24 cellular contexts compared by ENCODE assay signal in the genomic region with DNA sequence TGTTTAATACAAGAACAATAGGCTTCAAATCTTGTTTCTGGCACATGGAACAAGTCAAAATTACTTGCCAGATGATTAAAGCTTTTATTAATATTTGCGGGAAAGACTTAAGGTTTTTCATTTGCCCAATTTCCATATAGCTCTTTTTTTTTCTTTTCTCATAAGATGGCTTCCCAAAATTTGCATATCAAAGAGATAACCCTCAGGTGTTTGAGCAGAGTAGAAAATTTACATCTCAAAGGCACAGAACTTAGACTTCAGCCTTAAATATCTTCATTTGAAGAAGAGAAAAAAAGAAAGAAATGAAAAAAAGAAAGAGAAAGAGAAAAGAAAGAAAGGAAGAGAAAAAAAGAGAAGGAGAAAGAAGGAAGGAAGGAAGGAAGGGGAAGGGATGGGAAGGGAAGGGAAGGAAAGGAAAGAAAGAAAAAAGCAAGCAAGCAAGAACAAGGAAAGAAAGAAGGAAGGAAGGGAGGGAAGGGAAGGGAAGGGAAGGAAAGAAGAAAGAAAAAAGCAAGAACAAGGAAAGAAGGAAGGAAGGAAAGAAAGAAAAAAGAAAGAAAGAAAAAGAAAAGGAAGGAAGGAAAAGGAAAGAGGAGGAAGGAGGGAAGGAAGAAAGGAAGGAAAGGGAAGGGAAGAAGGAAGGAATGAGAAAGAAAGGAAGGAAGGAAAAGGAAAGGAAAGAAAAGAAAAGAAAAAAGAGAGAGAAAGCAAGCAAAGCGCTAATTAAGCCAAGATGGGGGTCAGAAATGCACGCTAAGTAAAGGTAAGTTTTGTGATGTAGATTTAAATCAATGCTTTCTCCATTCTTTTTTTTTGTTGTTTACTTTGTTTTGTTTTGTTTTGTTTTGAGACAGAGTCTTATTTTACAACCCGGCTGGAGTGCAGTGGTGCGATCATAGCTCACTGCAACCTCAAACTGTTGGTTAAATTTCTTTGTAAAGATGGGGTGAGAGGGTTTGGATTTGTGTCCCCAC. TPM values are rescaled to one million over a fixed set of nuclear protein-coding genes. Genes with fewer than 3 reads are reported as not detected.
DNase-seq lines count a peak whose midpoint lies in the region; ATAC-seq and TF ChIP-seq lines count a peak whose summit lies in the region.
"Had no signal": no experiment of that assay in that cellular context is flagged by ENCODE, and none has a peak within 500 bp of the region (broad histone marks: within the 10 kb centered on the region; RNA-seq: fewer than 3 reads in every experiment).

No MANE protein-coding gene starts in this region.

- 0 out of 2 replicates have a peak, but pooled peaks cover 7% of the 10 kb centered on the region for H3F3A ChIP-seq in SU-DHL-6 (ENCODE audit: insufficient read depth)

- no peak overlapping the region for H2AFZ ChIP-seq in SU-DHL-6 (ENCODE audit: low read depth, low read length, severe bottlenecking)

- H3K36me3 ChIP-seq in SU-DHL-6 (ENCODE audit: low read length) (no peaks in the 10 kb centered on the region), mesendoderm (ENCODE audit: control insufficient read depth, insufficient read depth, low read length) (no peaks in the 10 kb centered on the region)
- H3K36me3 ChIP-seq: esophagus muscularis mucosa had no signal

- no peak overlapping the region for H4K5ac ChIP-seq in mesendoderm (ENCODE audit: low read length)

- H3K4me3 ChIP-seq in SU-DHL-6 (ENCODE audit: insufficient read depth, low read length, poor library complexity, severe bottlenecking) (no peak overlapping the region), mesendoderm (ENCODE audit: low read length) (no peak overlapping the region)
- H3K4me3 ChIP-seq: body of pancreas, esophagus muscularis mucosa had no signal

- no peak overlapping the region for H4K8ac ChIP-seq in mesendoderm (ENCODE audit: low read depth, low read length)

- H2BK120ac ChIP-seq in mesendoderm (ENCODE audit: low read depth, low read length), result no peak overlapping the region

- H3K4me2 ChIP-seq in SU-DHL-6 (ENCODE audit: low read depth, low read length, poor library complexity, severe bottlenecking) (peak overlapping the region; percentile 31), mesendoderm (ENCODE audit: low read length) (no peak overlapping the region)

- no peak for DNase-seq in natural killer cell
- no peak for DNase-seq in natural killer cell treated with Interleukin-12 subunit alpha and Interleukin-12 subunit beta and Interleukin-15 and Interleukin-18, amount 100 ng/mL, for 72 hours (ENCODE audit: low spot score)
- peak; percentile 60 for DNase-seq in mesendoderm
- no peak for DNase-seq in GM10248 (ENCODE audit: extremely low spot score)
- no peak for DNase-seq in KG1 (lab: John Stamatoyannopoulos, UW)
- DNase-seq in occipital lobe (lab: John Stamatoyannopoulos, UW), result no peak
- no peak for DNase-seq in NCI-H2029 treated with DMSO at 0.1 percent for 48 hours (lab: John Stamatoyannopoulos, UW)
- DNase-seq: activated CD4-positive, alpha-beta T cell treated with anti-CD3 and anti-CD28 coated beads for 36 hours; activated CD8-positive, alpha-beta memory T cell treated with anti-CD3 and anti-CD28 coated beads, Interleukin-2, amount 10 ng/mL, durations not matched to agents 7 days and 5 days; body of pancreas; effector memory CD4-positive, alpha-beta T cell; left cardiac atrium; NCI-H146; NCI-H774; PC-3; SHP77; stimulated activated CD4-positive, alpha-beta T cell treated with anti-CD3 and anti-CD28 coated beads, Interleukin-4, amount 100 ng/mL, for 24 hours had no signal

- no peak overlapping the region for H3K9ac ChIP-seq in SU-DHL-6 (ENCODE audit: low read length)
- no peak overlapping the region for H3K9ac ChIP-seq in mesendoderm (ENCODE audit: low read length)

- H3K4me3 Mint-ChIP-seq in natural killer cell, result no peak overlapping the region
- H3K4me3 Mint-ChIP-seq in natural killer cell treated with Interleukin-12 subunit alpha and Interleukin-12 subunit beta and Interleukin-15 and Interleukin-18, amount 100 ng/mL, for 72 hours, result no peak overlapping the region
- H3K4me3 Mint-ChIP-seq: activated CD4-positive, alpha-beta T cell treated with anti-CD3 and anti-CD28 coated beads for 36 hours; activated CD8-positive, alpha-beta memory T cell treated with anti-CD3 and anti-CD28 coated beads, Interleukin-2, amount 10 ng/mL, durations not matched to agents 7 days and 5 days had no signal

- intact Hi-C loops in natural killer cell (cut with micrococcal nuclease), result no loop called here

- no peaks in the 10 kb centered on the region for H3K9me3 ChIP-seq in SU-DHL-6 (ENCODE audit: insufficient read depth, low read length)
- H3K9me3 ChIP-seq: body of pancreas, esophagus muscularis mucosa had no signal

- H3K79me2 ChIP-seq in SU-DHL-6 (ENCODE audit: insufficient read depth, low read length) (no peaks in the 10 kb centered on the region), mesendoderm (ENCODE audit: control insufficient read depth, insufficient read depth, low read length) (no peaks in the 10 kb centered on the region)

- CTCF ChIA-PET in GM10248 (lab: Yijun Ruan, JAX), result interaction anchor here (0.8 to 2.9 kb wide), 9 partner anchors 11 to 90 kb away, joined by 3 to 10 read pairs (median 5); a partner anchor contains a TSS

- no peak overlapping the region for H3K18ac ChIP-seq in mesendoderm (ENCODE audit: low read length)

- no peaks in the 10 kb centered on the region for H3K27me3 ChIP-seq in SU-DHL-6 (ENCODE audit: low read length)
- no peaks in the 10 kb centered on the region for H3K27me3 ChIP-seq in mesendoderm (ENCODE audit: insufficient read depth, low read length, poor library complexity)
- H3K27me3 ChIP-seq: body of pancreas had no signal

- no peaks in the 10 kb centered on the region for H3K4me1 ChIP-seq in mesendoderm (ENCODE audit: control insufficient read depth, low read depth, low read length)
- H3K4me1 ChIP-seq: body of pancreas had no signal

- no peak overlapping the region for H3K4ac ChIP-seq in mesendoderm (ENCODE audit: low read depth, low read length)

- POLR2A ChIA-PET in GM10248 (lab: Yijun Ruan, JAX), result no interaction called here

- H2BK15ac ChIP-seq in mesendoderm (replicated peaks; ENCODE audit: low read depth), result peak overlapping the region; percentile 9

- H3K27ac Mint-ChIP-seq in natural killer cell, result peak overlapping the region; percentile 21 to 23
- no peak overlapping the region for H3K27ac Mint-ChIP-seq in natural killer cell treated with Interleukin-12 subunit alpha and Interleukin-12 subunit beta and Interleukin-15 and Interleukin-18, amount 100 ng/mL, for 72 hours
- H3K27ac Mint-ChIP-seq: activated CD4-positive, alpha-beta T cell treated with anti-CD3 and anti-CD28 coated beads for 36 hours; activated CD8-positive, alpha-beta memory T cell treated with anti-CD3 and anti-CD28 coated beads, Interleukin-2, amount 10 ng/mL, durations not matched to agents 7 days and 5 days; activated T-helper 2 cell treated with anti-CD3 and anti-CD28 coated beads, Interferon-gamma antibody, Interleukin-2, Interleukin-4, amounts not matched to agents 10 μg/mL and 5 μg/mL and 100 μg/mL, durations not matched to agents 14 hours and 24 hours and 36 hours had no signal

- ATAC-seq in natural killer cell, result no peak
- ATAC-seq in natural killer cell treated with Interleukin-12 subunit alpha and Interleukin-12 subunit beta and Interleukin-15 and Interleukin-18, amount 100 ng/mL, for 72 hours, result no peak
- ATAC-seq: activated CD4-positive, alpha-beta T cell treated with anti-CD3 and anti-CD28 coated beads for 36 hours; activated CD8-positive, alpha-beta memory T cell treated with anti-CD3 and anti-CD28 coated beads, Interleukin-2, amount 10 ng/mL, durations not matched to agents 7 days and 5 days; body of pancreas; left cardiac atrium; PC-3 had no signal

- no peak overlapping the region for H2AK5ac ChIP-seq in mesendoderm (ENCODE audit: low read length)

- no peaks in the 10 kb centered on the region for H3K9me3 Mint-ChIP-seq in natural killer cell
- no peaks in the 10 kb centered on the region for H3K9me3 Mint-ChIP-seq in natural killer cell treated with Interleukin-12 subunit alpha and Interleukin-12 subunit beta and Interleukin-15 and Interleukin-18, amount 100 ng/mL, for 72 hours
- H3K9me3 Mint-ChIP-seq: activated T-helper 2 cell treated with anti-CD3 and anti-CD28 coated beads, Interferon-gamma antibody, Interleukin-2, Interleukin-4, amounts not matched to agents 10 μg/mL and 5 μg/mL and 100 μg/mL, durations not matched to agents 14 hours and 24 hours and 36 hours had no signal

- H3K56ac ChIP-seq in mesendoderm (ENCODE audit: low read length), result no peak overlapping the region

- H3K36me3 Mint-ChIP-seq in natural killer cell, result no peaks in the 10 kb centered on the region
- H3K36me3 Mint-ChIP-seq in natural killer cell treated with Interleukin-12 subunit alpha and Interleukin-12 subunit beta and Interleukin-15 and Interleukin-18, amount 100 ng/mL, for 72 hours, result no peaks in the 10 kb centered on the region

- no peaks in the 10 kb centered on the region for H3K9me2 ChIP-seq in SU-DHL-6 (replicated peaks; ENCODE audit: insufficient read depth, low read length)

- no peaks in the 10 kb centered on the region for H3K27me3 Mint-ChIP-seq in natural killer cell (ENCODE audit: low read depth in 2 of 2)
- H3K27me3 Mint-ChIP-seq in natural killer cell treated with Interleukin-12 subunit alpha and Interleukin-12 subunit beta and Interleukin-15 and Interleukin-18, amount 100 ng/mL, for 72 hours, result no peaks in the 10 kb centered on the region
- H3K27me3 Mint-ChIP-seq: activated CD4-positive, alpha-beta T cell treated with anti-CD3 and anti-CD28 coated beads for 36 hours had no signal

- H4K20me1 ChIP-seq in SU-DHL-6 (ENCODE audit: low read depth, low read length), result no peaks in the 10 kb centered on the region

- H2BK5ac ChIP-seq in mesendoderm (ENCODE audit: low read length), result no peak overlapping the region

- no peak overlapping the region for H3K23ac ChIP-seq in mesendoderm (ENCODE audit: low read length)

- H3K4me1 Mint-ChIP-seq in natural killer cell, result peaks cover 36 to 42% of the 10 kb centered on the region in 2 donors
- H3K4me1 Mint-ChIP-seq in natural killer cell treated with Interleukin-12 subunit alpha and Interleukin-12 subunit beta and Interleukin-15 and Interleukin-18, amount 100 ng/mL, for 72 hours (ENCODE audit: low read depth in 2 of 2), result peaks cover 14 to 23% of the 10 kb centered on the region in 2 donors

- no CpG with 5 or more reads among the region's 5 CpGs for WGBS in mesendoderm (ENCODE audit: extremely low coverage, insufficient coverage, low lambda C conversion rate)

- no peaks in the 10 kb centered on the region for H3K79me1 ChIP-seq in mesendoderm (ENCODE audit: low read length)

- TF ChIP-seq CTCF in natural killer cell (IDR thresholded peaks at IDR 0.05) (peak; percentile 11), SU-DHL-6 (IDR thresholded peaks at IDR 0.05; ENCODE audit: insufficient read depth, low read length, poor library complexity, severe bottlenecking) (no peak), GM10248 (IDR thresholded peaks at IDR 0.05; ENCODE audit: control extremely low read depth, extremely low read depth, low read depth, missing control alignments) (no peak)

- H3K27ac ChIP-seq in SU-DHL-6 (ENCODE audit: low read depth, low read length) (0 out of 2 replicates have a peak overlapping the region, but pooled peaks have one; percentile 0), mesendoderm (ENCODE audit: low read depth, low read length) (no peak overlapping the region)
- H3K27ac ChIP-seq: body of pancreas, C4-2B had no signal

RNA-seq across cellular contexts. Expression of a gene that starts 20.2 kb away (rescaled TPM):
- total RNA-seq in natural killer cell (100 to 1,000 TPM in 1 of 3 donors, 10 to 100 TPM in 2; 64.0 to 165 (median 93.6) TPM), occipital lobe (5.5 TPM)
- total RNA-seq in natural killer cell treated with Interleukin-12 subunit alpha and Interleukin-12 subunit beta and Interleukin-15 and Interleukin-18, amount 100 ng/mL, for 72 hours, result 10 to 100 TPM; 28.2 to 29.8 TPM
- 612 TPM for polyA plus RNA-seq in mesendoderm (2013, experiment 1 of 2)
- 633 TPM for polyA plus RNA-seq in mesendoderm (2013, experiment 2 of 2)

RNA-seq across cellular contexts. Expression of a gene that starts 27.0 kb away (rescaled TPM):
- total RNA-seq in natural killer cell (100 to 1,000 TPM; 540 to 809 (median 710) TPM), occipital lobe (6.9 TPM)
- 10 to 100 TPM; 58.1 to 71.0 TPM for total RNA-seq in natural killer cell treated with Interleukin-12 subunit alpha and Interleukin-12 subunit beta and Interleukin-15 and Interleukin-18, amount 100 ng/mL, for 72 hours
- polyA plus RNA-seq in mesendoderm (2013, experiment 1 of 2), result 1,155 TPM
- 1,131 TPM for polyA plus RNA-seq in mesendoderm (2013, experiment 2 of 2)

RNA-seq across cellular contexts. Expression of a gene that starts 28.5 kb away (rescaled TPM):
- total RNA-seq in natural killer cell, result 1 to 10 TPM in 2 of 3 donors, under 1 TPM in 1; 0.66 to 1.5 (median 1.5) TPM
- total RNA-seq in natural killer cell treated with Interleukin-12 subunit alpha and Interleukin-12 subunit beta and Interleukin-15 and Interleukin-18, amount 100 ng/mL, for 72 hours, result under 1 TPM in 1 of 2 donors, not detected in 1; 0.50 TPM
- polyA plus RNA-seq in mesendoderm (2013, experiment 1 of 2), result 24.9 TPM
- 24.4 TPM for polyA plus RNA-seq in mesendoderm (2013, experiment 2 of 2)
- 99.5 TPM for total RNA-seq in occipital lobe

RNA-seq across cellular contexts. Expression of a gene that starts 33.2 kb away (rescaled TPM):
- total RNA-seq in natural killer cell (1,000 to 10,000 TPM; 1,080 to 1,421 (median 1,273) TPM), occipital lobe (1.6 TPM)
- 100 to 1,000 TPM in 1 of 2 donors, 10 to 100 TPM in 1; 87.9 to 171 TPM for total RNA-seq in natural killer cell treated with Interleukin-12 subunit alpha and Interleukin-12 subunit beta and Interleukin-15 and Interleukin-18, amount 100 ng/mL, for 72 hours
- 1,871 TPM for polyA plus RNA-seq in mesendoderm (2013, experiment 1 of 2)
- 1,795 TPM for polyA plus RNA-seq in mesendoderm (2013, experiment 2 of 2)

RNA-seq across cellular contexts. Expression of a gene that starts 41.5 kb away (rescaled TPM):
- total RNA-seq in natural killer cell (not detected), occipital lobe (not detected)
- not detected for total RNA-seq in natural killer cell treated with Interleukin-12 subunit alpha and Interleukin-12 subunit beta and Interleukin-15 and Interleukin-18, amount 100 ng/mL, for 72 hours
- 0.13 TPM for polyA plus RNA-seq in mesendoderm (2013, experiment 1 of 2)
- 0.15 TPM for polyA plus RNA-seq in mesendoderm (2013, experiment 2 of 2)
- total RNA-seq: A673; activated CD4-positive, alpha-beta T cell treated with anti-CD3 and anti-CD28 coated beads for 36 hours; activated CD8-positive, alpha-beta memory T cell treated with anti-CD3 and anti-CD28 coated beads, Interleukin-2, amount 10 ng/mL, durations not matched to agents 7 days and 5 days; activated T-helper 2 cell treated with anti-CD3 and anti-CD28 coated beads, Interferon-gamma antibody, Interleukin-2, Interleukin-4, amounts not matched to agents 10 μg/mL and 5 μg/mL and 100 μg/mL, durations not matched to agents 14 hours and 24 hours and 36 hours; body of pancreas; esophagus muscularis mucosa; left cardiac atrium; MCF 10A; PC-3; subcutaneous adipose tissue had no signal

Comparison
In these comparisons a context has a peak if more than half of its experiments do, and no peak if none do; other contexts are left out.
1. H3K27ac Mint-ChIP-seq: peak in natural killer cell (2 of 2); none in natural killer cell treated with Interleukin-12 subunit alpha and Interleukin-12 subunit beta and Interleukin-15 and Interleukin-18, amount 100 ng/mL, for 72 hours (0 of 2).
2. RNA of a gene that starts 27.0 kb away (total RNA-seq): 540 to 809 TPM in natural killer cell; 58.1 to 71.0 TPM in natural killer cell treated with Interleukin-12 subunit alpha and Interleukin-12 subunit beta and Interleukin-15 and Interleukin-18, amount 100 ng/mL, for 72 hours and 6.9 TPM in occipital lobe (single experiment); every median in the first group is over 4 times any median in the second.
3. RNA of a gene that starts 28.5 kb away (total RNA-seq): 99.5 TPM in occipital lobe (single experiment); 0.66 to 1.5 TPM in natural killer cell and 0.50 TPM in natural killer cell treated with Interleukin-12 subunit alpha and Interleukin-12 subunit beta and Interleukin-15 and Interleukin-18, amount 100 ng/mL, for 72 hours; every median in the first group is over 10 times any median in the second.